1 cellular context compared by ENCODE assay signal in genomic region chr20:64069614-64070243, GRCh38.
A peak's percentile ranks its signal among the peaks of the same experiment; 100 is the strongest.
TF ChIP-seq lines count a peak whose summit lies in the region.

No MANE protein-coding gene starts in this region.

TF ChIP-seq in HepG2, 621 proteins besides CTCF, POLR2A, EP300 and RAD21 (continues in another document):
- TF ChIP-seq ELF1 (CRISPR knock-in tag; IDR thresholded peaks at IDR 0.05), result peak; percentile 18
- TF ChIP-seq, protein P1, sequence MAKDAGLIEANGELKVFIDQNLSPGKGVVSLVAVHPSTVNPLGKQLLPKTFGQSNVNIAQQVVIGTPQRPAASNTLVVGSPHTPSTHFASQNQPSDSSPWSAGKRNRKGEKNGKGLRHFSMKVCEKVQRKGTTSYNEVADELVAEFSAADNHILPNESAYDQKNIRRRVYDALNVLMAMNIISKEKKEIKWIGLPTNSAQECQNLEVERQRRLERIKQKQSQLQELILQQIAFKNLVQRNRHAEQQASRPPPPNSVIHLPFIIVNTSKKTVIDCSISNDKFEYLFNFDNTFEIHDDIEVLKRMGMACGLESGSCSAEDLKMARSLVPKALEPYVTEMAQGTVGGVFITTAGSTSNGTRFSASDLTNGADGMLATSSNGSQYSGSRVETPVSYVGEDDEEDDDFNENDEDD (CRISPR knock-in tag; IDR thresholded peaks at IDR 0.05; ENCODE audit: borderline replicate concordance), result no peak
- no peak for TF ChIP-seq GLI4 (CRISPR knock-in tag; IDR thresholded peaks at IDR 0.05; ENCODE audit: borderline replicate concordance)
- TF ChIP-seq ZNF615 (CRISPR knock-in tag; IDR thresholded peaks at IDR 0.05; ENCODE audit: borderline replicate concordance), result no peak
- TF ChIP-seq MAX (IDR thresholded peaks at IDR 0.05), result peak; percentile 74
- TF ChIP-seq PCBP1 (IDR thresholded peaks at IDR 0.05; ENCODE audit: borderline replicate concordance, low read depth, low read length), result peak; percentile 88
- peak; percentile 67; the same call in 1 of the 2 replicates for TF ChIP-seq ZNF547 (CRISPR knock-in tag; IDR thresholded peaks at IDR 0.05)
- TF ChIP-seq, protein P2, sequence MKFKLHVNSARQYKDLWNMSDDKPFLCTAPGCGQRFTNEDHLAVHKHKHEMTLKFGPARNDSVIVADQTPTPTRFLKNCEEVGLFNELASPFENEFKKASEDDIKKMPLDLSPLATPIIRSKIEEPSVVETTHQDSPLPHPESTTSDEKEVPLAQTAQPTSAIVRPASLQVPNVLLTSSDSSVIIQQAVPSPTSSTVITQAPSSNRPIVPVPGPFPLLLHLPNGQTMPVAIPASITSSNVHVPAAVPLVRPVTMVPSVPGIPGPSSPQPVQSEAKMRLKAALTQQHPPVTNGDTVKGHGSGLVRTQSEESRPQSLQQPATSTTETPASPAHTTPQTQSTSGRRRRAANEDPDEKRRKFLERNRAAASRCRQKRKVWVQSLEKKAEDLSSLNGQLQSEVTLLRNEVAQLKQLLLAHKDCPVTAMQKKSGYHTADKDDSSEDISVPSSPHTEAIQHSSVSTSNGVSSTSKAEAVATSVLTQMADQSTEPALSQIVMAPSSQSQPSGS (CRISPR knock-in tag; IDR thresholded peaks at IDR 0.05), result peak; percentile 76; the same call in 1 of the 2 replicates
- TF ChIP-seq GABPA (IDR thresholded peaks at IDR 0.05; ENCODE audit: low read depth, low read length), result no peak
- no peak for TF ChIP-seq GABPA (CRISPR knock-in tag; IDR thresholded peaks at IDR 0.05; ENCODE audit: low read depth)
- no peak for TF ChIP-seq GMEB1 (CRISPR knock-in tag; IDR thresholded peaks at IDR 0.05; ENCODE audit: borderline replicate concordance)
- TF ChIP-seq ZNF20 (CRISPR knock-in tag; IDR thresholded peaks at IDR 0.05), result no peak
- TF ChIP-seq, protein P3, sequence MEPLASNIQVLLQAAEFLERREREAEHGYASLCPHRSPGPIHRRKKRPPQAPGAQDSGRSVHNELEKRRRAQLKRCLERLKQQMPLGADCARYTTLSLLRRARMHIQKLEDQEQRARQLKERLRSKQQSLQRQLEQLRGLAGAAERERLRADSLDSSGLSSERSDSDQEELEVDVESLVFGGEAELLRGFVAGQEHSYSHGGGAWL (CRISPR knock-in tag; IDR thresholded peaks at IDR 0.05), result no peak
- TF ChIP-seq PRMT3 (CRISPR knock-in tag; IDR thresholded peaks at IDR 0.05; ENCODE audit: borderline replicate concordance, low read depth), result no peak
- TF ChIP-seq, protein P4, sequence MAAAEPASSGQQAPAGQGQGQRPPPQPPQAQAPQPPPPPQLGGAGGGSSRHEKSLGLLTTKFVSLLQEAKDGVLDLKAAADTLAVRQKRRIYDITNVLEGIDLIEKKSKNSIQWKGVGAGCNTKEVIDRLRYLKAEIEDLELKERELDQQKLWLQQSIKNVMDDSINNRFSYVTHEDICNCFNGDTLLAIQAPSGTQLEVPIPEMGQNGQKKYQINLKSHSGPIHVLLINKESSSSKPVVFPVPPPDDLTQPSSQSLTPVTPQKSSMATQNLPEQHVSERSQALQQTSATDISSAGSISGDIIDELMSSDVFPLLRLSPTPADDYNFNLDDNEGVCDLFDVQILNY (CRISPR knock-in tag; conservative IDR thresholded peaks at IDR 0.05), result 0 out of 2 replicates have a peak, but pooled peaks have one; percentile 61
- TF ChIP-seq, protein P5, sequence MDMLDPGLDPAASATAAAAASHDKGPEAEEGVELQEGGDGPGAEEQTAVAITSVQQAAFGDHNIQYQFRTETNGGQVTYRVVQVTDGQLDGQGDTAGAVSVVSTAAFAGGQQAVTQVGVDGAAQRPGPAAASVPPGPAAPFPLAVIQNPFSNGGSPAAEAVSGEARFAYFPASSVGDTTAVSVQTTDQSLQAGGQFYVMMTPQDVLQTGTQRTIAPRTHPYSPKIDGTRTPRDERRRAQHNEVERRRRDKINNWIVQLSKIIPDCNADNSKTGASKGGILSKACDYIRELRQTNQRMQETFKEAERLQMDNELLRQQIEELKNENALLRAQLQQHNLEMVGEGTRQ (IDR thresholded peaks at IDR 0.05; ENCODE audit: low read depth, low read length), result peak; percentile 34
- TF ChIP-seq, protein P5 (CRISPR knock-in tag; IDR thresholded peaks at IDR 0.05; ENCODE audit: borderline replicate concordance), result no peak; the same call in 1 of the 2 replicates
- TF ChIP-seq JARID2 (CRISPR knock-in tag; IDR thresholded peaks at IDR 0.05; ENCODE audit: insufficient replicate concordance), result peak; percentile 72
- TF ChIP-seq HMGXB3 (CRISPR knock-in tag; IDR thresholded peaks at IDR 0.05; ENCODE audit: borderline replicate concordance), result peak; percentile 48; the same call in 1 of the 2 replicates
- TF ChIP-seq, protein P6, sequence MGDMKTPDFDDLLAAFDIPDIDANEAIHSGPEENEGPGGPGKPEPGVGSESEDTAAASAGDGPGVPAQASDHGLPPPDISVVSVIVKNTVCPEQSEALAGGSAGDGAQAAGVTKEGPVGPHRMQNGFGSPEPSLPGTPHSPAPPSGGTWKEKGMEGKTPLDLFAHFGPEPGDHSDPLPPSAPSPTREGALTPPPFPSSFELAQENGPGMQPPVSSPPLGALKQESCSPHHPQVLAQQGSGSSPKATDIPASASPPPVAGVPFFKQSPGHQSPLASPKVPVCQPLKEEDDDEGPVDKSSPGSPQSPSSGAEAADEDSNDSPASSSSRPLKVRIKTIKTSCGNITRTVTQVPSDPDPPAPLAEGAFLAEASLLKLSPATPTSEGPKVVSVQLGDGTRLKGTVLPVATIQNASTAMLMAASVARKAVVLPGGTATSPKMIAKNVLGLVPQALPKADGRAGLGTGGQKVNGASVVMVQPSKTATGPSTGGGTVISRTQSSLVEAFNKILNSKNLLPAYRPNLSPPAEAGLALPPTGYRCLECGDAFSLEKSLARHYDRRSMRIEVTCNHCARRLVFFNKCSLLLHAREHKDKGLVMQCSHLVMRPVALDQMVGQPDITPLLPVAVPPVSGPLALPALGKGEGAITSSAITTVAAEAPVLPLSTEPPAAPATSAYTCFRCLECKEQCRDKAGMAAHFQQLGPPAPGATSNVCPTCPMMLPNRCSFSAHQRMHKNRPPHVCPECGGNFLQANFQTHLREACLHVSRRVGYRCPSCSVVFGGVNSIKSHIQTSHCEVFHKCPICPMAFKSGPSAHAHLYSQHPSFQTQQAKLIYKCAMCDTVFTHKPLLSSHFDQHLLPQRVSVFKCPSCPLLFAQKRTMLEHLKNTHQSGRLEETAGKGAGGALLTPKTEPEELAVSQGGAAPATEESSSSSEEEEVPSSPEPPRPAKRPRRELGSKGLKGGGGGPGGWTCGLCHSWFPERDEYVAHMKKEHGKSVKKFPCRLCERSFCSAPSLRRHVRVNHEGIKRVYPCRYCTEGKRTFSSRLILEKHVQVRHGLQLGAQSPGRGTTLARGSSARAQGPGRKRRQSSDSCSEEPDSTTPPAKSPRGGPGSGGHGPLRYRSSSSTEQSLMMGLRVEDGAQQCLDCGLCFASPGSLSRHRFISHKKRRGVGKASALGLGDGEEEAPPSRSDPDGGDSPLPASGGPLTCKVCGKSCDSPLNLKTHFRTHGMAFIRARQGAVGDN (CRISPR knock-in tag; IDR thresholded peaks at IDR 0.05), result peak; percentile 74
- TF ChIP-seq, protein P7, sequence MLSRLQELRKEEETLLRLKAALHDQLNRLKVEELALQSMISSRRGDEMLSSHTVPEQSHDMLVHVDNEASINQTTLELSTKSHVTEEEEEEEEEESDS (CRISPR knock-in tag; IDR thresholded peaks at IDR 0.05; ENCODE audit: borderline replicate concordance), result no peak
- TF ChIP-seq ZNF720 (CRISPR knock-in tag; IDR thresholded peaks at IDR 0.05), result peak; percentile 32; the same call in 1 of the 2 replicates
- no peak for TF ChIP-seq ATF1 (CRISPR knock-in tag; IDR thresholded peaks at IDR 0.05)
- TF ChIP-seq CERS6 (CRISPR knock-in tag; IDR thresholded peaks at IDR 0.05), result no peak
- peak; percentile 27; the same call in 1 of the 2 replicates for TF ChIP-seq NCOA2 (CRISPR knock-in tag; IDR thresholded peaks at IDR 0.05)
- TF ChIP-seq ZNF317 (CRISPR knock-in tag; IDR thresholded peaks at IDR 0.05), result peak; percentile 65; the same call in 1 of the 2 replicates
- no peak; the same call in 1 of the 2 replicates for TF ChIP-seq RXRB (CRISPR knock-in tag; IDR thresholded peaks at IDR 0.05; ENCODE audit: borderline replicate concordance)
- no peak for TF ChIP-seq ZNF121 (CRISPR knock-in tag; IDR thresholded peaks at IDR 0.05)
- TF ChIP-seq CBX1 (IDR thresholded peaks at IDR 0.05; ENCODE audit: low read depth), result no peak
- no peak for TF ChIP-seq ZFP37 (CRISPR knock-in tag; IDR thresholded peaks at IDR 0.05; ENCODE audit: borderline replicate concordance)
- TF ChIP-seq ZUFSP (CRISPR knock-in tag; IDR thresholded peaks at IDR 0.05; ENCODE audit: borderline replicate concordance), result no peak
- TF ChIP-seq KDM4B (CRISPR knock-in tag; IDR thresholded peaks at IDR 0.05), result peak; percentile 34; the same call in 1 of the 2 replicates
- no peak for TF ChIP-seq ZNF800 (CRISPR knock-in tag; IDR thresholded peaks at IDR 0.05)
- peak; percentile 37 for TF ChIP-seq FOSL2 (CRISPR knock-in tag; IDR thresholded peaks at IDR 0.05)
